Comparison of ENCODE assay signal across 8 cellular contexts in genomic region chr1:40774266-40774998, GRCh38. TPM values are rescaled to one million over a fixed set of nuclear protein-coding genes. Genes with fewer than 3 reads are reported as not detected.
DNase-seq lines count a peak whose midpoint lies in the region; ATAC-seq, FAIRE-seq and TF ChIP-seq lines count a peak whose summit lies in the region.

No MANE protein-coding gene starts in this region.

- CTCF ChIA-PET in activated CD4-positive, alpha-beta memory T cell treated with anti-CD3 and anti-CD28 coated beads, Interleukin-2, amount 10 ng/mL, durations not matched to agents 7 days and 5 days (lab: Charles Lee), result interaction anchor here (0.6 to 9.3 kb wide), 39 partner anchors 8 to 1628 kb away, joined by 3 to 148 read pairs (median 5); partner anchors contain the start of genes CITED4, NFYC and ZNF684
- CTCF ChIA-PET in H1 (lab: Charles Lee; ENCODE audit: partially characterized antibody), result interaction anchor here (0.5 to 14.3 kb wide), 39 partner anchors 8 to 725 kb away, joined by 3 to 325 read pairs (median 5); no protein-coding TSS in a partner anchor

- POLR2A ChIA-PET in activated CD4-positive, alpha-beta memory T cell treated with anti-CD3 and anti-CD28 coated beads, Interleukin-2, amount 10 ng/mL, durations not matched to agents 7 days and 5 days (lab: Charles Lee), result interaction anchor here (1.0 to 1.9 kb wide), 8 partner anchors 9 to 83 kb away, joined by 3 to 6 read pairs (median 4); partner anchors contain the start of gene NFYC
- POLR2A ChIA-PET in H1 (lab: Charles Lee; ENCODE audit: partially characterized antibody), result interaction anchor here (0.6 to 5.4 kb wide), 12 partner anchors 7 to 141 kb away, joined by 3 to 22 read pairs (median 4); partner anchors contain the start of genes CITED4 and NFYC

- H4K20me1 ChIP-seq in H1 (replicated peaks in 1 of 2; ENCODE audit: control insufficient read depth in 1 of 2, insufficient read depth in 2 of 2, low read length in 2 of 2), result peaks cover 0 to 3% of the 10 kb centered on the region in 2 experiments

- TF ChIP-seq RAD21 in H1 (IDR thresholded peaks at IDR 0.05 in 1 of 2, conservative IDR thresholded peaks at IDR 0.05 in 1 of 2; ENCODE audit: low read depth in 2 of 2, low read length in 2 of 2), result peak; percentile 70 to 81

- FAIRE-seq in H1 (lab: Jason Lieb, UNC), result peak; percentile 75

- no peak overlapping the region for H2BK20ac ChIP-seq in H1 (ENCODE audit: low read length)

- H2BK5ac ChIP-seq in H1 (ENCODE audit: low read depth, low read length), result no peak overlapping the region; the same call in 1 of the 2 replicates

- H3K27ac ChIP-seq in H1 (ENCODE audit: low read depth, low read length) (no peak overlapping the region), testis (no peak overlapping the region)

- no peak overlapping the region for H3K4ac ChIP-seq in H1 (replicated peaks; ENCODE audit: insufficient read length, low read depth, low read length)

- TF ChIP-seq CTCF in H1 (IDR thresholded peaks at IDR 0.05; ENCODE audit: control extremely low read depth in 1 of 3, insufficient read depth in 1 of 3, low read depth in 1 of 3, low read length in 3 of 3), result peak; percentile 90 to 94 (median 94)
- TF ChIP-seq CTCF in nephron progenitor cell (IDR thresholded peaks at IDR 0.05), result peak; percentile 77
- TF ChIP-seq CTCF in testis (IDR thresholded peaks at IDR 0.05), result peak in 2 of 3 experiments; percentile 56 to 79

- TF ChIP-seq POLR2A in H1 (IDR thresholded peaks at IDR 0.05; ENCODE audit: control extremely low read depth in 1 of 2, low read depth in 2 of 2, low read length in 2 of 2), result no peak
- TF ChIP-seq POLR2A in testis (IDR thresholded peaks at IDR 0.05), result no peak

- H3K27ac Mint-ChIP-seq in activated CD4-positive, alpha-beta memory T cell treated with anti-CD3 and anti-CD28 coated beads, Interleukin-2, amount 10 ng/mL, durations not matched to agents 7 days and 5 days, result peak overlapping the region; percentile 2
- no peak overlapping the region for H3K27ac Mint-ChIP-seq in nephron progenitor cell

- no peak overlapping the region for H2BK120ac ChIP-seq in H1 (replicated peaks; ENCODE audit: low read depth, low read length)

- H3K4me3 Mint-ChIP-seq in activated CD4-positive, alpha-beta memory T cell treated with anti-CD3 and anti-CD28 coated beads, Interleukin-2, amount 10 ng/mL, durations not matched to agents 7 days and 5 days, result no peak overlapping the region
- H3K4me3 Mint-ChIP-seq in nephron progenitor cell, result no peak overlapping the region

- no peaks in the 10 kb centered on the region for H3K9me3 Mint-ChIP-seq in activated CD4-positive, alpha-beta memory T cell treated with anti-CD3 and anti-CD28 coated beads, Interleukin-2, amount 10 ng/mL, durations not matched to agents 7 days and 5 days
- peaks cover 25% of the 10 kb centered on the region for H3K9me3 Mint-ChIP-seq in nephron progenitor cell

- H2BK12ac ChIP-seq in H1 (ENCODE audit: low read depth, low read length), result no peak overlapping the region

- H2BK15ac ChIP-seq in H1 (ENCODE audit: low read length), result no peak overlapping the region; the same call in 1 of the 2 replicates

- WGBS in H1 (ENCODE audit: extremely low coverage in 1 of 2, insufficient coverage in 1 of 2, insufficient read length in 1 of 2, insufficient replicate concordance in 2 of 2, low coverage in 1 of 2, low lambda C conversion rate in 2 of 2, missing lambda C conversion rate in 1 of 2), 2 experiments, result 56% methylated on average over 3 of the region's 3 CpGs; no CpG with 5 or more reads in 1 of the 2 experiments
- 45 to 52% methylated on average over 3 of the region's 3 CpGs for WGBS in testis, 2 donors

- no peak overlapping the region for H4K5ac ChIP-seq in H1 (ENCODE audit: insufficient read length, low read depth, low read length)

- H3K9ac ChIP-seq in H1 (replicated peaks in 1 of 4; ENCODE audit: extremely low read depth in 1 of 4, low read depth in 3 of 4, low read length in 3 of 4), result no peak overlapping the region

- no peak for TF ChIP-seq EP300 in H1 (IDR thresholded peaks at IDR 0.05; ENCODE audit: borderline replicate concordance in 1 of 2, low read depth in 2 of 2, low read length in 2 of 2)

- H3K4me1 ChIP-seq in H1 (replicated peaks in 1 of 4; ENCODE audit: control insufficient read depth in 3 of 4, insufficient read depth in 4 of 4, low read length in 3 of 4) (peaks cover 4 to 30% (median 12%) of the 10 kb centered on the region in 4 experiments), testis (no peaks in the 10 kb centered on the region)

- no peaks in the 10 kb centered on the region; the same call in 1 of the 2 replicates for H3K23me2 ChIP-seq in H1 (ENCODE audit: low read depth, low read length)

- peak overlapping the region in 1 of 2 experiments; percentile 37; a peak in 1 of 4 replicates for H3K4me2 ChIP-seq in H1 (ENCODE audit: insufficient read depth in 1 of 2, low read depth in 2 of 2, low read length in 2 of 2)

- DNase-seq in ELF-1 (ENCODE audit: low read depth, low spot score), result peak; percentile 85
- peak; percentile 86 for DNase-seq in NCI-H2029 treated with DMSO at 0.1 percent for 48 hours (lab: John Stamatoyannopoulos, UW)
- DNase-seq in activated CD4-positive, alpha-beta memory T cell treated with anti-CD3 and anti-CD28 coated beads, Interleukin-2, amount 10 ng/mL, durations not matched to agents 7 days and 5 days, result peak; percentile 63
- peak; percentile 54 to 88 for DNase-seq in H1 (ENCODE audit: low read depth in 1 of 2, low spot score in 2 of 2)
- DNase-seq in nephron progenitor cell, result peak; percentile 76
- peak; percentile 70 for DNase-seq in testis
- DNase-seq in cerebellar nuclear complex (lab: John Stamatoyannopoulos, UW), result no peak

- H4K91ac ChIP-seq in H1 (replicated peaks; ENCODE audit: insufficient read length, low read length), result no peak overlapping the region

- peaks cover 51% of the 10 kb centered on the region for H3K36me3 Mint-ChIP-seq in activated CD4-positive, alpha-beta memory T cell treated with anti-CD3 and anti-CD28 coated beads, Interleukin-2, amount 10 ng/mL, durations not matched to agents 7 days and 5 days (ENCODE audit: low read depth)
- peaks cover 58% of the 10 kb centered on the region for H3K36me3 Mint-ChIP-seq in nephron progenitor cell (ENCODE audit: low read depth)

- intact Hi-C loops in testis (cut with DNase I; ENCODE audit: low total_unique reads), result loop anchor here (10.0 kb wide), 2 partner anchors 70 to 180 kb away; no protein-coding TSS in a partner anchor

- H3K79me1 ChIP-seq in H1 (ENCODE audit: low read depth, low read length), result no peaks in the 10 kb centered on the region

- peaks cover 5% of the 10 kb centered on the region in 2 experiments; a peak in 2 of 4 replicates for H3K9me3 ChIP-seq in H1 (ENCODE audit: insufficient read depth in 2 of 2, low read depth in 1 of 2, low read length in 1 of 2)
- H3K9me3 ChIP-seq in testis, result no peaks in the 10 kb centered on the region

- H2AK5ac ChIP-seq in H1 (ENCODE audit: low read depth, low read length), result no peak overlapping the region; the same call in 1 of the 2 replicates

- H3K4me3 ChIP-seq in H1 (ENCODE audit: extremely low read depth in 1 of 4, insufficient read depth in 2 of 4, low read depth in 3 of 4, low read length in 4 of 4) (no peak overlapping the region), testis (no peak overlapping the region)

- peak overlapping the region; percentile 12; the same call in 1 of the 2 replicates for H3K18ac ChIP-seq in H1 (ENCODE audit: extremely low read depth, low read length)

- H3K4me1 Mint-ChIP-seq in activated CD4-positive, alpha-beta memory T cell treated with anti-CD3 and anti-CD28 coated beads, Interleukin-2, amount 10 ng/mL, durations not matched to agents 7 days and 5 days, result peaks cover 16% of the 10 kb centered on the region
- peaks cover 28% of the 10 kb centered on the region for H3K4me1 Mint-ChIP-seq in nephron progenitor cell

- H2AFZ ChIP-seq in H1 (ENCODE audit: low read length), result no peak overlapping the region

- H3K79me2 ChIP-seq in H1 (ENCODE audit: control insufficient read depth in 1 of 2, insufficient read depth in 2 of 2, low read length in 2 of 2), result no peaks in the 10 kb centered on the region

- no peak overlapping the region for H3K56ac ChIP-seq in H1 (replicated peaks; ENCODE audit: insufficient read length, low read depth, low read length)

- H3K36me3 ChIP-seq in H1 (ENCODE audit: control insufficient read depth in 2 of 4, insufficient read depth in 4 of 4, low read length in 3 of 4), result peaks cover 0 to 16% (median 6%) of the 10 kb centered on the region in 4 experiments; a peak in 2 of 8 replicates
- H3K36me3 ChIP-seq in testis (ENCODE audit: low read depth, missing control alignments), result no peaks in the 10 kb centered on the region

- ATAC-seq in GM21786 (IDR thresholded peaks at IDR 0.05; ENCODE audit: unreplicated experiment), result no peak

- no peak overlapping the region for H3K14ac ChIP-seq in H1 (ENCODE audit: insufficient read length)

- no peak overlapping the region for H4K8ac ChIP-seq in H1 (ENCODE audit: extremely low read depth, insufficient read depth, low read length)

- H3K27me3 ChIP-seq in H1 (replicated peaks in 1 of 4; ENCODE audit: control insufficient read depth in 3 of 4, extremely low read depth in 1 of 4, insufficient read depth in 3 of 4, low read length in 3 of 4), result no peaks in the 10 kb centered on the region
- no peaks in the 10 kb centered on the region for H3K27me3 ChIP-seq in testis

- H3K23ac ChIP-seq in H1 (ENCODE audit: insufficient read length), result no peak overlapping the region

- H3K27me3 Mint-ChIP-seq in activated CD4-positive, alpha-beta memory T cell treated with anti-CD3 and anti-CD28 coated beads, Interleukin-2, amount 10 ng/mL, durations not matched to agents 7 days and 5 days, result no peaks in the 10 kb centered on the region
- peaks cover 9% of the 10 kb centered on the region for H3K27me3 Mint-ChIP-seq in nephron progenitor cell (ENCODE audit: low read depth, poor library complexity)

TF ChIP-seq in H1, 55 proteins besides CTCF, POLR2A, EP300 and RAD21 (continues in another document):
- TF ChIP-seq TEAD4 (IDR thresholded peaks at IDR 0.05; ENCODE audit: low read depth, low read length) (peak; percentile 55), SIN3A (conservative IDR thresholded peaks at IDR 0.05 in 1 of 2, IDR thresholded peaks at IDR 0.05 in 1 of 2; ENCODE audit: low read depth in 1 of 2, low read length in 2 of 2) (0 out of 4 replicates have a peak, but pooled peaks of 1 of the 2 experiments have one; percentile 23)

RNA-seq across cellular contexts. Expression of gene KCNQ4, which starts 9.2 kb away (rescaled TPM):
- under 1 TPM; 0.45 to 0.60 TPM for total RNA-seq in activated CD4-positive, alpha-beta memory T cell treated with anti-CD3 and anti-CD28 coated beads, Interleukin-2, amount 10 ng/mL, durations not matched to agents 7 days and 5 days
- total RNA-seq in H1 (2021; fragmentation: NEBNext Ultra II Directional; extraction: Animal tissue kit (Norgen Biotek cat#: 25700)), result 3.5 and 3.9 TPM in 2 replicates
- polyA plus RNA-seq in H1 (2011; rRNA removed), result 2.2 and 4.0 TPM in 2 replicates
- polyA plus RNA-seq in H1 (2011; cell fraction: cytosol; rRNA removed), result 1.9 TPM
- 7.6 TPM for polyA plus RNA-seq in H1 (2011; cell fraction: nucleus; rRNA removed)
- 3.0 to 5.7 TPM (median 4.7 TPM) in 4 replicates for polyA plus RNA-seq in H1 (2012, experiment 1 of 2)
- 3.1 TPM for polyA plus RNA-seq in H1 (2012, experiment 2 of 2)
- 2.7 TPM for polyA plus RNA-seq in H1 (2013, experiment 1 of 2)
- 2.5 TPM for polyA plus RNA-seq in H1 (2013, experiment 2 of 2)
- polyA minus RNA-seq in H1 (2011; rRNA and poly(A)+ RNA removed), result 1.2 and 1.3 TPM in 2 replicates
- polyA minus RNA-seq in H1 (2011; cell fraction: cytosol; rRNA and poly(A)+ RNA removed), result 2.1 TPM
- polyA minus RNA-seq in H1 (2011; cell fraction: nucleus; rRNA and poly(A)+ RNA removed), result 2.5 TPM
- 1 to 10 TPM; 1.4 to 2.4 TPM for total RNA-seq in testis
- polyA plus RNA-seq in testis (ENCODE audit: insufficient read depth, low read depth, low replicate concordance), result 2.3 TPM

Comparison
In these comparisons a context has a peak if more than half of its experiments do, and no peak if none do; other contexts are left out.
1. DNase-seq: peak in ELF-1 (single experiment), NCI-H2029 treated with DMSO at 0.1 percent for 48 hours (single experiment), activated CD4-positive, alpha-beta memory T cell treated with anti-CD3 and anti-CD28 coated beads, Interleukin-2, amount 10 ng/mL, durations not matched to agents 7 days and 5 days (single experiment), H1 (2 of 2), nephron progenitor cell (single experiment) and testis (single experiment); none in cerebellar nuclear complex (0 of 2).
2. Peak in every context shown above with its lines, with median percentiles within 50 percentile points of each other: CTCF ChIP-seq.